Comparison of ENCODE assay signal across 8 cellular contexts in the genomic region with DNA sequence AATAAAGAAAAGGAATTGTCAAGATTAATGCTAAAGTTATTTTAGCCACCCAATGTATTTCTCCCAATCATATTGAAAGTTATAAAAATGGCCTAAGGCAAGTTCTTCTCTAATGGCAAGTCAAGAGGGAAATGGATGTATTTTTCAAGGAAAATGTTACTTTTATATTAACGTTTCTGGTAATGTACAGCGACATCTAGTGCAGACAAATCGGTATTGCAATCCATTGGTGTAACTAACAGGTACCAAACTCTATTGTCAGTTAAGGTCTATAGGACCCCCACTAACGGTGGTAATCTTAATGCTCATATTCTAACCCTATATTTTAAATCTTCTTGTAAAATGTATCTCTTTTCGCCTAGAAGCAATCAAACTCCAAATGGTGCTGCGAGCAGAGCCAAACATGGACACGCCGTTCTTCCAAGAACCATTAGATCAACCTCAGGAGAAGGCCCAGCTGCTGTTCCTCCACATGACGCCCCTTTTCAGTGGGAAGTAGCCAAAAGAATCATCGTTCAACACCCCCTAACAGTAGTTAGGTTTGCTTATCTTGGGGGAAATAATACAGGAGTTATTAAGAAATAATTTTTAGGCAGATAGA.
DNase-seq lines count a peak whose midpoint lies in the region; ATAC-seq, FAIRE-seq and TF ChIP-seq lines count a peak whose summit lies in the region.

No MANE protein-coding gene starts in this region.

- H3K9me2 ChIP-seq in SU-DHL-6 (replicated peaks; ENCODE audit: insufficient read depth, low read length), result no peaks in the 10 kb centered on the region

- H3K79me2 ChIP-seq in SU-DHL-6 (ENCODE audit: insufficient read depth, low read length), result no peaks in the 10 kb centered on the region

- no peak for TF ChIP-seq POLR2A in thyroid gland (IDR thresholded peaks at IDR 0.05)

- H3K9ac ChIP-seq in SU-DHL-6 (ENCODE audit: low read length), result no peak overlapping the region

- no peak overlapping the region for H3K4me3 ChIP-seq in SU-DHL-6 (ENCODE audit: insufficient read depth, low read length, poor library complexity, severe bottlenecking)
- H3K4me3 ChIP-seq in thyroid gland (replicated peaks in 1 of 3), result no peak overlapping the region

- FAIRE-seq in HTR-8/SVneo (lab: Jason Lieb, UNC), result no peak

- TF ChIP-seq CTCF in SU-DHL-6 (IDR thresholded peaks at IDR 0.05; ENCODE audit: insufficient read depth, low read length, poor library complexity, severe bottlenecking), result peak; percentile 74
- TF ChIP-seq CTCF in foreskin keratinocyte (conservative IDR thresholded peaks at IDR 0.05), result peak; percentile 75
- TF ChIP-seq CTCF in thyroid gland (IDR thresholded peaks at IDR 0.05), result peak; percentile 29 to 80 (median 58)

- no peaks in the 10 kb centered on the region for H3K9me3 ChIP-seq in SU-DHL-6 (ENCODE audit: insufficient read depth, low read length)
- H3K9me3 ChIP-seq in thyroid gland, result no peaks in the 10 kb centered on the region

- intact Hi-C loops in thyroid gland (cut with DNase I), result loop anchor here (5.0 kb wide), 1 partner anchor 120 kb away; no protein-coding TSS in a partner anchor

- H3K27ac ChIP-seq in SU-DHL-6 (ENCODE audit: low read depth, low read length) (no peak overlapping the region), foreskin keratinocyte (no peak overlapping the region), thyroid gland (no peak overlapping the region)

- H3K36me3 ChIP-seq in SU-DHL-6 (ENCODE audit: low read length) (no peaks in the 10 kb centered on the region), thyroid gland (no peaks in the 10 kb centered on the region)

- no peak overlapping the region for H3K4me2 ChIP-seq in SU-DHL-6 (ENCODE audit: low read depth, low read length, poor library complexity, severe bottlenecking)

- H3K27me3 ChIP-seq in SU-DHL-6 (ENCODE audit: low read length), result no peaks in the 10 kb centered on the region
- H3K27me3 ChIP-seq in foreskin keratinocyte, result peaks cover 4% of the 10 kb centered on the region
- H3K27me3 ChIP-seq in thyroid gland, result no peaks in the 10 kb centered on the region

- ATAC-seq in foreskin keratinocyte, result no peak

- WGBS in thyroid gland, 2 donors, result 33 to 37% methylated on average over 10 of the region's 10 CpGs

- H3K4me1 ChIP-seq in foreskin keratinocyte (no peaks in the 10 kb centered on the region), thyroid gland (peaks cover 10 to 11% of the 10 kb centered on the region in 2 donors)

- H3F3A ChIP-seq in SU-DHL-6 (ENCODE audit: insufficient read depth), result no peaks in the 10 kb centered on the region

- no peak overlapping the region for H2AFZ ChIP-seq in SU-DHL-6 (ENCODE audit: low read depth, low read length, severe bottlenecking)

- DNase-seq in NCI-H2171 treated with DMSO at 0.1 percent for 48 hours (lab: John Stamatoyannopoulos, UW) (peak; percentile 30), NCI-H2171 (lab: John Stamatoyannopoulos, UW) (no peak), HTR-8/SVneo (ENCODE audit: insufficient read length, low spot score) (peak; percentile 8), foreskin keratinocyte (peak in 1 of 2 donors; percentile 16), thyroid gland (no peak), C1 segment of cervical spinal cord (lab: John Stamatoyannopoulos, UW) (no peak), HK-2 (ENCODE audit: unreplicated experiment) (no peak)

- H4K20me1 ChIP-seq in SU-DHL-6 (ENCODE audit: low read depth, low read length), result no peaks in the 10 kb centered on the region

Comparison
In these comparisons a context has a peak if more than half of its experiments do, and no peak if none do; other contexts are left out.
1. DNase-seq: peak in NCI-H2171 treated with DMSO at 0.1 percent for 48 hours (single experiment) and HTR-8/SVneo (single experiment); none in NCI-H2171 (single experiment), thyroid gland (0 of 2), C1 segment of cervical spinal cord (0 of 14) and HK-2 (single experiment).
2. Peak in every context shown above with its lines, with median percentiles within 50 percentile points of each other: CTCF ChIP-seq.